In the genomic region with DNA sequence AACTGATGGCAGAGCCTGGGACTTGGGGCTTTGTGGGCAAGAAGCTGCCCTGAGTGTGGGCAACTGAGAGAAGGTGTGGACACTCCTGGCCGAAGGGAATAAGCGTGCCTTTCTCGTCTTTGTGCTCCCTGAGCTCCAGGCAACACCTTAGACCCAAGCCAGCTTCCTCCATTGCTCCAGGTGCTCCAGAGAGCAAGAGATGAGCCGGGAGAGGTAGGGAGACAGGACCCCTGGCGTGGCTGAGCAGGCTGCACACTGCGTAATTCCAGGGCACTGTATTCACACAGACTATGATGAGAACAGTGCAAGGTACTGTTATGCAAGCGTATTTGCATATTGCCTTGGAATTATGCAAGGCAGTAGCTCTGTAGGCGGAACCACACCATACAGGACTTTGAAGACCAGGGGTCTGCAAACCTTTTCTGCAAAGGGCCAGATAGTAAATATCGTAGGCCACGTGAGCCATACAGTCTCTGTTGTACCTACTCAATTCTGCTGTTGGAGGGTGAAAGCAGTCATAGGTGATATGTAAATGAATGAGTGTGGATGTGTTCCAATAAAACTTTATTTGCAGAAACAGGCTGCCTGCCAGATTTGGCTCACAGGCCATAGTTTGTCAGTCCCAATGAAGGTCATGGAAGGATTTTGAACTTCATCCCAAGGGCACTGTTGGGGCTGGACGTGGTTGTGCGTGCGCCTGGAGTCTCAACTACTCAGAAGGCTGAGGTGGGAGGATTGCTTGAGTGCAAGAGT, we compare ENCODE assay signal across 1 cellular context.
TF ChIP-seq lines count a peak whose summit lies in the region.

No MANE protein-coding gene starts in this region.

TF ChIP-seq in WTC11, 78 proteins besides CTCF, POLR2A, EP300 and RAD21 (continued from another document):
- TF ChIP-seq, protein P1, sequence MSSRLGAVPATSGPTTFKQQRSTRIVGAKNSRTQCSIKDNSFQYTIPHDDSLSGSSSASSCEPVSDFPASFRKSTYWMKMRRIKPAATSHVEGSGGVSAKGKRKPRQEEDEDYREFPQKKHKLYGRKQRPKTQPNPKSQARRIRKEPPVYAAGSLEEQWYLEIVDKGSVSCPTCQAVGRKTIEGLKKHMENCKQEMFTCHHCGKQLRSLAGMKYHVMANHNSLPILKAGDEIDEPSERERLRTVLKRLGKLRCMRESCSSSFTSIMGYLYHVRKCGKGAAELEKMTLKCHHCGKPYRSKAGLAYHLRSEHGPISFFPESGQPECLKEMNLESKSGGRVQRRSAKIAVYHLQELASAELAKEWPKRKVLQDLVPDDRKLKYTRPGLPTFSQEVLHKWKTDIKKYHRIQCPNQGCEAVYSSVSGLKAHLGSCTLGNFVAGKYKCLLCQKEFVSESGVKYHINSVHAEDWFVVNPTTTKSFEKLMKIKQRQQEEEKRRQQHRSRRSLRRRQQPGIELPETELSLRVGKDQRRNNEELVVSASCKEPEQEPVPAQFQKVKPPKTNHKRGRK (CRISPR knock-in tag; IDR thresholded peaks at IDR 0.05; ENCODE audit: borderline replicate concordance) = no peak
- TF ChIP-seq NR1H2 (CRISPR knock-in tag; IDR thresholded peaks at IDR 0.05) (no peak), GABPB1 (CRISPR knock-in tag; IDR thresholded peaks at IDR 0.05) (no peak), TEAD1 (CRISPR knock-in tag; IDR thresholded peaks at IDR 0.05) (no peak), ELF4 (CRISPR knock-in tag; IDR thresholded peaks at IDR 0.05; ENCODE audit: low read depth) (no peak), ZNF121 (CRISPR knock-in tag; IDR thresholded peaks at IDR 0.05) (no peak), FOXJ3 (CRISPR knock-in tag; IDR thresholded peaks at IDR 0.05; ENCODE audit: borderline replicate concordance) (no peak), ZNF423 (CRISPR knock-in tag; IDR thresholded peaks at IDR 0.05) (no peak), MYBL2 (CRISPR knock-in tag; IDR thresholded peaks at IDR 0.05) (no peak), ZNF138 (CRISPR knock-in tag; conservative IDR thresholded peaks at IDR 0.05) (no peak), ZNF416 (CRISPR knock-in tag; IDR thresholded peaks at IDR 0.05) (no peak), FOXK1 (CRISPR knock-in tag; IDR thresholded peaks at IDR 0.05) (no peak), NFE2L1 (CRISPR knock-in tag; IDR thresholded peaks at IDR 0.05) (no peak), GRHL2 (CRISPR knock-in tag; IDR thresholded peaks at IDR 0.05; ENCODE audit: insufficient replicate concordance, severe bottlenecking) (no peak), ZMAT4 (CRISPR knock-in tag; IDR thresholded peaks at IDR 0.05) (no peak), GTF2I (CRISPR knock-in tag; conservative IDR thresholded peaks at IDR 0.05) (no peak), ZSCAN18 (CRISPR knock-in tag; IDR thresholded peaks at IDR 0.05) (no peak), E2F1 (CRISPR knock-in tag; IDR thresholded peaks at IDR 0.05) (no peak)
- TF ChIP-seq, protein P2, sequence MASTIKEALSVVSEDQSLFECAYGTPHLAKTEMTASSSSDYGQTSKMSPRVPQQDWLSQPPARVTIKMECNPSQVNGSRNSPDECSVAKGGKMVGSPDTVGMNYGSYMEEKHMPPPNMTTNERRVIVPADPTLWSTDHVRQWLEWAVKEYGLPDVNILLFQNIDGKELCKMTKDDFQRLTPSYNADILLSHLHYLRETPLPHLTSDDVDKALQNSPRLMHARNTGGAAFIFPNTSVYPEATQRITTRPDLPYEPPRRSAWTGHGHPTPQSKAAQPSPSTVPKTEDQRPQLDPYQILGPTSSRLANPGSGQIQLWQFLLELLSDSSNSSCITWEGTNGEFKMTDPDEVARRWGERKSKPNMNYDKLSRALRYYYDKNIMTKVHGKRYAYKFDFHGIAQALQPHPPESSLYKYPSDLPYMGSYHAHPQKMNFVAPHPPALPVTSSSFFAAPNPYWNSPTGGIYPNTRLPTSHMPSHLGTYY (CRISPR knock-in tag; IDR thresholded peaks at IDR 0.05) = no peak
TF ChIP-seq in WTC11: peak in this region for 0.
